ENCODE assay signal across 8 cellular contexts in the genomic region with DNA sequence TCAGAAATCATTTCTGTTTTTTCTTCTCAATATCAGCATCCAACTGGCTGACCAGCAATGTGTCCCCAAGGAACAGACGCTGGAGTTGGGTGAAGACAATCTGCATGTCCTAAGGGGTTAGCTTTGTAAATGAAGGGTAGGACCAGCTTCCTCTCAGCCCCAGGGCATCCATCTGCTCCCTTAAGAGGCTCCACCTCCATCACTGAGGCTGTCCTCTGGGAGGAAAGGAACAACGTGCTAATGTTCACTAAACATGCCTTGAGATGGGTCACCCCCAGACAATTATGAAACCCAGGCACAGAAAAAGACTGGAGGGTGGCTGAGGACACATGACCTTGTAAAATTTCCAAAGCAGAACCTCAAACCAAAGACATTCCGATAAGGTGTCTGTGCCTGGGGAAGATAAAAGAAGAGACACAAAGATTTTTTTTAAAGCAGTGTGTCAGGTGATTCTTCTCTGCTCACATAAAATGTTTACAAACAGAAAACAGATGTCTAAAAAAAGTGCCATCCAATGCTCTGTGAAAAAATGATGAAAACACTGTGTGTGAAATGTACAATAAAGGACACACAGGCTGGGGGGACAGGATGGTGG. TPM values are rescaled to one million over a fixed set of nuclear protein-coding genes. Genes with fewer than 3 reads are reported as not detected.
DNase-seq lines count a peak whose midpoint lies in the region; ATAC-seq and TF ChIP-seq lines count a peak whose summit lies in the region.

No MANE protein-coding gene starts in this region.

- TF ChIP-seq CTCF in left ventricle myocardium inferior (IDR thresholded peaks at IDR 0.05; ENCODE audit: borderline replicate concordance) (no peak), lower lobe of right lung (IDR thresholded peaks at IDR 0.05) (no peak)

- H3K27ac ChIP-seq in left ventricle myocardium inferior (replicated peaks), result no peak overlapping the region
- no peak overlapping the region for H3K27ac ChIP-seq in lower lobe of right lung

- H3K4me3 ChIP-seq in left ventricle myocardium inferior, result peak overlapping the region; percentile 97
- H3K4me3 ChIP-seq in adipocyte (ENCODE audit: low read length), result peak overlapping the region; percentile 97
- H3K4me3 ChIP-seq in lower lobe of right lung, result peak overlapping the region; percentile 89

- ATAC-seq in lower lobe of right lung, result no peak
- no peak for ATAC-seq in HG02798 (IDR thresholded peaks at IDR 0.05; ENCODE audit: poor library complexity, unreplicated experiment)

- H3K36me3 ChIP-seq in left ventricle myocardium inferior, result no peaks in the 10 kb centered on the region
- peaks cover 10% of the 10 kb centered on the region for H3K36me3 ChIP-seq in adipocyte (ENCODE audit: control insufficient read depth, insufficient read depth, low read length, severe bottlenecking)
- H3K36me3 ChIP-seq in lower lobe of right lung, result no peaks in the 10 kb centered on the region

- H3K4me1 ChIP-seq in left ventricle myocardium inferior (peaks cover 34% of the 10 kb centered on the region), adipocyte (ENCODE audit: control insufficient read depth, insufficient read depth, low read length) (peaks cover 10% of the 10 kb centered on the region), lower lobe of right lung (peaks cover 39% of the 10 kb centered on the region)

- peak overlapping the region; percentile 91 for H3K9ac ChIP-seq in adipocyte (ENCODE audit: low read length)

- no peak for DNase-seq in left ventricle myocardium inferior
- no peak for DNase-seq in cardiac septum (ENCODE audit: low spot score)
- peak; percentile 20 for DNase-seq in adipocyte (ENCODE audit: low read depth)
- no peak for DNase-seq in lower lobe of right lung
- DNase-seq in NCI-H2227 (lab: John Stamatoyannopoulos, UW; ENCODE audit: unreplicated experiment), result no peak
- no peak for DNase-seq in GM19238 (ENCODE audit: insufficient read length, low spot score)
- DNase-seq in NK-92 (lab: John Stamatoyannopoulos, UW; ENCODE audit: unreplicated experiment), result no peak

- H3K9me3 ChIP-seq in left ventricle myocardium inferior (replicated peaks), result no peaks in the 10 kb centered on the region
- no peaks in the 10 kb centered on the region for H3K9me3 ChIP-seq in adipocyte (ENCODE audit: control insufficient read depth, low read length)
- no peaks in the 10 kb centered on the region for H3K9me3 ChIP-seq in lower lobe of right lung

- intact Hi-C loops in left ventricle myocardium inferior (cut with micrococcal nuclease), result no loop called here
- intact Hi-C loops in cardiac septum (cut with DNase I), result no loop called here
- intact Hi-C loops in lower lobe of right lung (cut with DNase I), result no loop called here

- no peaks in the 10 kb centered on the region for H3K27me3 ChIP-seq in left ventricle myocardium inferior (ENCODE audit: low read depth)
- H3K27me3 ChIP-seq in adipocyte (replicated peaks; ENCODE audit: control insufficient read depth, insufficient read depth, low read length), result no peaks in the 10 kb centered on the region
- no peaks in the 10 kb centered on the region for H3K27me3 ChIP-seq in lower lobe of right lung (ENCODE audit: low read depth)

RNA-seq across cellular contexts. Expression of a gene that starts 37.6 kb away (rescaled TPM):
- total RNA-seq in left ventricle myocardium inferior, result 7.6 TPM
- 14.9 TPM for total RNA-seq in cardiac septum
- total RNA-seq in lower lobe of right lung, result 29.1 TPM

RNA-seq across cellular contexts. Expression of a gene that starts 46.5 kb away (rescaled TPM):
- total RNA-seq in left ventricle myocardium inferior (not detected), cardiac septum (not detected), lower lobe of right lung (not detected)
